Comparison of ENCODE assay signal across 8 cellular contexts in the genomic region with DNA sequence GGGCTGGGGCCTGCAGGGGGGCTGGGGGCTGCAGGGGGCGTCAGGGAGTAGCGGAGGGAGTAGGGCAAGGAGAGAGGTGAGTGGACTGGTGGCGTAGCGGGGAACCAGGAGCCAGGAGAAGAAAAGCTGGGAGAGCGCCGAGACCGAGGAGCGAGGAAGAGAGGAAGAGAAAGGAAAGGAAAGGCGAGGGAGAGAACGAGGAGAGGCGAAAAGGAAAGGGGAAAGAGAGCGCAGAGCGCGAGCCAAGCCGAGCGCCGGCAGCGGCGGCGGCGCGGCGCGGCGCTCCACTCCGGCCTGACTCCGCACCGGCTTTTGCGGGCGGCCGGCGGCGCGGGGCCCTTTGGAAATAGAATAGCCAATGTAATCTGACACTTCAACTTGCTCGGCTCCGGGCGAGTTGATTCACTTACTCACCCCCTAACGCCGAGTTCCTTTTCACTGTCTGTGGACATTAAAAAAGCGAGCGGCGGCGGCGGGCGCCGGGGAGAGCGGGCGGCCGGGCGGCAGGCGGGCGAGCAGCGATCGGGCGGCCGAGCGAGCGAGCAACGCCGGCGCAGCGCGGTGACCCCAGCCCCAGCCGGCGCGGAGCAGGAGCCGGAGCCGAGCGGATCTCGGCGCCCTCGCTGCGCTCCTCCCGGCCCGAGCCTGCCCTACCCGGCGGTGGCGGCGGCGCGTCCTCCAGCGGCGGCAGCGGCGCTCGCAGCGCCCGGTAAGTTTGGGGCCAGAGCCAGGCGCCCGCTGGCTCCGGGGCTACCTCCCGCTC. TPM values are rescaled to one million over a fixed set of nuclear protein-coding genes. Genes with fewer than 3 reads are reported as not detected.
DNase-seq lines count a peak whose midpoint lies in the region; ATAC-seq and TF ChIP-seq lines count a peak whose summit lies in the region.

A gene with protein sequence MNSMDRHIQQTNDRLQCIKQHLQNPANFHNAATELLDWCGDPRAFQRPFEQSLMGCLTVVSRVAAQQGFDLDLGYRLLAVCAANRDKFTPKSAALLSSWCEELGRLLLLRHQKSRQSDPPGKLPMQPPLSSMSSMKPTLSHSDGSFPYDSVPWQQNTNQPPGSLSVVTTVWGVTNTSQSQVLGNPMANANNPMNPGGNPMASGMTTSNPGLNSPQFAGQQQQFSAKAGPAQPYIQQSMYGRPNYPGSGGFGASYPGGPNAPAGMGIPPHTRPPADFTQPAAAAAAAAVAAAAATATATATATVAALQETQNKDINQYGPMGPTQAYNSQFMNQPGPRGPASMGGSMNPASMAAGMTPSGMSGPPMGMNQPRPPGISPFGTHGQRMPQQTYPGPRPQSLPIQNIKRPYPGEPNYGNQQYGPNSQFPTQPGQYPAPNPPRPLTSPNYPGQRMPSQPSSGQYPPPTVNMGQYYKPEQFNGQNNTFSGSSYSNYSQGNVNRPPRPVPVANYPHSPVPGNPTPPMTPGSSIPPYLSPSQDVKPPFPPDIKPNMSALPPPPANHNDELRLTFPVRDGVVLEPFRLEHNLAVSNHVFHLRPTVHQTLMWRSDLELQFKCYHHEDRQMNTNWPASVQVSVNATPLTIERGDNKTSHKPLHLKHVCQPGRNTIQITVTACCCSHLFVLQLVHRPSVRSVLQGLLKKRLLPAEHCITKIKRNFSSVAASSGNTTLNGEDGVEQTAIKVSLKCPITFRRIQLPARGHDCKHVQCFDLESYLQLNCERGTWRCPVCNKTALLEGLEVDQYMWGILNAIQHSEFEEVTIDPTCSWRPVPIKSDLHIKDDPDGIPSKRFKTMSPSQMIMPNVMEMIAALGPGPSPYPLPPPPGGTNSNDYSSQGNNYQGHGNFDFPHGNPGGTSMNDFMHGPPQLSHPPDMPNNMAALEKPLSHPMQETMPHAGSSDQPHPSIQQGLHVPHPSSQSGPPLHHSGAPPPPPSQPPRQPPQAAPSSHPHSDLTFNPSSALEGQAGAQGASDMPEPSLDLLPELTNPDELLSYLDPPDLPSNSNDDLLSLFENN (plus strand): TSS at position 405 of the 763 bp plus-strand sequence. CDS start 132,667 bp downstream, outside the sequence.

- H2AFZ ChIP-seq in SU-DHL-6 (ENCODE audit: low read depth, low read length, severe bottlenecking), result no peak within 1 kb of the TSS
- peak within 1 kb of the TSS; percentile 61 for H2AFZ ChIP-seq in trophoblast cell (ENCODE audit: insufficient read depth, low read length, poor library complexity)

- H3K27me3 Mint-ChIP-seq in activated naive CD8-positive, alpha-beta T cell treated with anti-CD3 and anti-CD28 coated beads, Interleukin-2, amount 50 U/mL, for 24 hours, result peaks cover 6% of the 10 kb centered on the region

- H3K27ac Mint-ChIP-seq in activated naive CD8-positive, alpha-beta T cell treated with anti-CD3 and anti-CD28 coated beads, Interleukin-2, amount 50 U/mL, for 24 hours, result peak within 1 kb of the TSS; percentile 76

- H2BK120ac ChIP-seq in trophoblast cell (ENCODE audit: insufficient read depth, low read length, poor library complexity), result peak within 1 kb of the TSS; percentile 83

- H3K9ac ChIP-seq in SU-DHL-6 (ENCODE audit: low read length) (peak within 1 kb of the TSS; percentile 36), trophoblast cell (ENCODE audit: low read length) (peak within 1 kb of the TSS; percentile 91)

- no peaks in the 10 kb centered on the region for H4K20me1 ChIP-seq in SU-DHL-6 (ENCODE audit: low read depth, low read length)

- CTCF ChIA-PET in GM10248 (lab: Yijun Ruan, JAX), result interaction anchor here (1.3 kb wide), 1 partner anchor 15 kb away, joined by 3 read pairs; no protein-coding TSS in a partner anchor

- POLR2A ChIA-PET in GM10248 (lab: Yijun Ruan, JAX), result no interaction called here

- H3K27me3 ChIP-seq in SU-DHL-6 (ENCODE audit: low read length), result no peaks in the 10 kb centered on the region
- no peaks in the 10 kb centered on the region for H3K27me3 ChIP-seq in cardiac muscle cell
- no peaks in the 10 kb centered on the region for H3K27me3 ChIP-seq in trophoblast cell (ENCODE audit: insufficient read depth, low read length)
- no peaks in the 10 kb centered on the region for H3K27me3 ChIP-seq in tibial nerve

- H3K36me3 ChIP-seq in SU-DHL-6 (ENCODE audit: low read length), result no peaks in the 10 kb centered on the region
- H3K36me3 ChIP-seq in cardiac muscle cell, result no peaks in the 10 kb centered on the region
- peaks cover 0 to 5% of the 10 kb centered on the region in 2 experiments for H3K36me3 ChIP-seq in trophoblast cell (ENCODE audit: control insufficient read depth in 1 of 2, insufficient read depth in 2 of 2, low read length in 2 of 2)
- H3K36me3 ChIP-seq in tibial nerve, result no peaks in the 10 kb centered on the region

- H3K36me3 Mint-ChIP-seq in activated naive CD8-positive, alpha-beta T cell treated with anti-CD3 and anti-CD28 coated beads, Interleukin-2, amount 50 U/mL, for 24 hours (ENCODE audit: low read depth), result no peaks in the 10 kb centered on the region

- no peaks in the 10 kb centered on the region for H3F3A ChIP-seq in SU-DHL-6 (ENCODE audit: insufficient read depth)

- no peaks in the 10 kb centered on the region for H3K9me3 Mint-ChIP-seq in activated naive CD8-positive, alpha-beta T cell treated with anti-CD3 and anti-CD28 coated beads, Interleukin-2, amount 50 U/mL, for 24 hours

- TF ChIP-seq POLR2A in NB4 (IDR thresholded peaks at IDR 0.05; ENCODE audit: extremely low read depth, insufficient read length), result peak; percentile 50
- peak; percentile 76 to 87 for TF ChIP-seq POLR2A in tibial nerve (IDR thresholded peaks at IDR 0.05)

- H2BK5ac ChIP-seq in trophoblast cell (ENCODE audit: low read depth, low read length, poor library complexity), result peak within 1 kb of the TSS; percentile 92

- H3K4me3 ChIP-seq in NB4 (ENCODE audit: low read depth, low read length) (peak within 1 kb of the TSS; percentile 87), SU-DHL-6 (ENCODE audit: insufficient read depth, low read length, poor library complexity, severe bottlenecking) (peak within 1 kb of the TSS; percentile 55), cardiac muscle cell (peak within 1 kb of the TSS; percentile 97), trophoblast cell (ENCODE audit: low read depth, low read length) (peak within 1 kb of the TSS; percentile 86), tibial nerve (peak within 1 kb of the TSS; percentile 68 to 97 (median 79))

- peak in 1 of 2 donors; percentile 90 for TF ChIP-seq EP300 in tibial nerve (IDR thresholded peaks at IDR 0.05)

- peak within 1 kb of the TSS; percentile 93 for H3K14ac ChIP-seq in trophoblast cell (ENCODE audit: low read length)

- ATAC-seq in HG02571 (IDR thresholded peaks at IDR 0.05; ENCODE audit: unreplicated experiment), result peak; percentile 45
- ATAC-seq in activated naive CD8-positive, alpha-beta T cell treated with anti-CD3 and anti-CD28 coated beads, Interleukin-2, amount 50 U/mL, for 24 hours, result peak; percentile 65

- peak within 1 kb of the TSS; percentile 95 for H2AK5ac ChIP-seq in trophoblast cell (ENCODE audit: low read length)

- H3K79me2 ChIP-seq in SU-DHL-6 (ENCODE audit: insufficient read depth, low read length) (no peaks in the 10 kb centered on the region), trophoblast cell (ENCODE audit: control insufficient read depth, insufficient read depth, low read length, poor library complexity) (peaks cover 52% of the 10 kb centered on the region)

- peak within 1 kb of the TSS; percentile 90 for H3K4me3 Mint-ChIP-seq in activated naive CD8-positive, alpha-beta T cell treated with anti-CD3 and anti-CD28 coated beads, Interleukin-2, amount 50 U/mL, for 24 hours

- H3K9me2 ChIP-seq in SU-DHL-6 (replicated peaks; ENCODE audit: insufficient read depth, low read length), result no peaks in the 10 kb centered on the region

- WGBS in trophoblast cell (ENCODE audit: extremely low coverage, insufficient coverage, insufficient read length), result no CpG with 5 or more reads among the region's 92 CpGs
- 0% methylated on average over 58 to 59 of the region's 92 CpGs for WGBS in tibial nerve, 2 donors

- peak within 1 kb of the TSS; percentile 55 for H4K12ac ChIP-seq in trophoblast cell (ENCODE audit: low read depth, low read length)

- peak within 1 kb of the TSS; percentile 94 for H3K18ac ChIP-seq in trophoblast cell (ENCODE audit: low read length)

- no peaks in the 10 kb centered on the region for H3K9me3 ChIP-seq in SU-DHL-6 (ENCODE audit: insufficient read depth, low read length)
- no peaks in the 10 kb centered on the region for H3K9me3 ChIP-seq in cardiac muscle cell (ENCODE audit: low read depth)
- no peaks in the 10 kb centered on the region for H3K9me3 ChIP-seq in trophoblast cell (ENCODE audit: insufficient read depth, low read depth, low read length)
- H3K9me3 ChIP-seq in tibial nerve, result no peaks in the 10 kb centered on the region

- peak within 1 kb of the TSS; percentile 100 for H3K4ac ChIP-seq in trophoblast cell (ENCODE audit: low read depth, low read length)

- TF ChIP-seq CTCF in GM10248 (IDR thresholded peaks at IDR 0.05; ENCODE audit: control extremely low read depth, extremely low read depth, low read depth, missing control alignments) (peak; percentile 46), NB4 (IDR thresholded peaks at IDR 0.05; ENCODE audit: low read depth, low read length) (no peak), SU-DHL-6 (IDR thresholded peaks at IDR 0.05; ENCODE audit: insufficient read depth, low read length, poor library complexity, severe bottlenecking) (no peak), cardiac muscle cell (IDR thresholded peaks at IDR 0.05; ENCODE audit: low read depth, low read length) (peak; percentile 11), tibial nerve (IDR thresholded peaks at IDR 0.05) (peak in 4 of 5 experiments; percentile 17 to 53 (median 36))

- H3K4me2 ChIP-seq in SU-DHL-6 (ENCODE audit: low read depth, low read length, poor library complexity, severe bottlenecking), result peak within 1 kb of the TSS; percentile 78
- peak within 1 kb of the TSS; percentile 97 for H3K4me2 ChIP-seq in trophoblast cell (ENCODE audit: low read length)

- DNase-seq in GM10248 (ENCODE audit: extremely low spot score) (peak; percentile 89), NB4 (ENCODE audit: low read depth) (peak; percentile 94), cardiac muscle cell (ENCODE audit: low read depth in 1 of 2, low spot score in 1 of 2) (peak; percentile 93 to 94), trophoblast cell (peak; percentile 87 to 97), tibial nerve (ENCODE audit: low spot score in 2 of 2) (peak; percentile 88 to 90)
- DNase-seq in activated naive CD8-positive, alpha-beta T cell treated with anti-CD3 and anti-CD28 coated beads, Interleukin-2, amount 50 U/mL, for 24 hours, result peak; percentile 85

- H4K91ac ChIP-seq in trophoblast cell (ENCODE audit: low read depth, low read length), result peak within 1 kb of the TSS; percentile 89

- H3K27ac ChIP-seq in SU-DHL-6 (ENCODE audit: low read depth, low read length), result peak within 1 kb of the TSS; percentile 54; the same call in 1 of the 2 replicates
- H3K27ac ChIP-seq in cardiac muscle cell, result peak within 1 kb of the TSS; percentile 97
- peak within 1 kb of the TSS; percentile 94 for H3K27ac ChIP-seq in trophoblast cell (ENCODE audit: low read depth, low read length)
- peak within 1 kb of the TSS; percentile 85 to 98 (median 93) for H3K27ac ChIP-seq in tibial nerve

- peaks cover 37% of the 10 kb centered on the region for H3K79me1 ChIP-seq in trophoblast cell (ENCODE audit: low read length)

- peaks cover 42% of the 10 kb centered on the region for H3K4me1 Mint-ChIP-seq in activated naive CD8-positive, alpha-beta T cell treated with anti-CD3 and anti-CD28 coated beads, Interleukin-2, amount 50 U/mL, for 24 hours

- peak within 1 kb of the TSS; percentile 92 for H2BK12ac ChIP-seq in trophoblast cell (ENCODE audit: low read length)

- H3K4me1 ChIP-seq in cardiac muscle cell (ENCODE audit: low read depth), result peaks cover 29% of the 10 kb centered on the region
- peaks cover 31 to 36% of the 10 kb centered on the region in 2 experiments for H3K4me1 ChIP-seq in trophoblast cell (ENCODE audit: control insufficient read depth in 1 of 2, insufficient read depth in 2 of 2, low read length in 2 of 2)
- H3K4me1 ChIP-seq in tibial nerve, result peaks cover 12 to 49% (median 31%) of the 10 kb centered on the region in 4 donors

- H4K8ac ChIP-seq in trophoblast cell (ENCODE audit: low read depth, low read length), result peak within 1 kb of the TSS; percentile 72

- no peak within 1 kb of the TSS for H3K23ac ChIP-seq in trophoblast cell (ENCODE audit: low read length)

RNA-seq across cellular contexts. Expression of the gene that starts here (rescaled TPM):
- total RNA-seq in cardiac muscle cell (57.1 and 78.8 TPM in 2 replicates), tibial nerve (10 to 100 TPM; 65.5 to 88.2 (median 69.3) TPM)
- 48.2 and 57.7 TPM in 2 replicates for polyA plus RNA-seq in cardiac muscle cell
- polyA plus RNA-seq in trophoblast cell (2013), result 52.4 and 54.3 TPM in 2 replicates

Comparison
In these comparisons a context has a peak if more than half of its experiments do, and no peak if none do; other contexts are left out.
1. Peak in every context shown above with its lines: DNase-seq, ATAC-seq, H3K4me3 ChIP-seq and H3K27ac ChIP-seq.
2. CTCF ChIP-seq: peak in GM10248 (single experiment), cardiac muscle cell (single experiment) and tibial nerve (4 of 5); none in NB4 (single experiment) and SU-DHL-6 (single experiment).